In genomic region chr10:87219370-87219769, GRCh38 we compare ENCODE assay signal across 1 cellular context. TPM values are rescaled to one million over a fixed set of nuclear protein-coding genes. Genes with fewer than 3 reads are reported as not detected.
"Had no signal": no experiment of that assay in that cellular context is flagged by ENCODE, and none has a peak within 500 bp of the region (broad histone marks: within the 10 kb centered on the region; RNA-seq: fewer than 3 reads in every experiment).

No MANE protein-coding gene starts in this region.

RNA-seq across cellular contexts. Expression of gene NUTM2A, which starts 5.9 kb away (rescaled TPM):
- total RNA-seq: HT-29 had no signal
